Comparison of ENCODE assay signal across 13 cellular contexts in genomic region chr16:82748026-82748425, GRCh38.
DNase-seq lines count a peak whose midpoint lies in the region; ATAC-seq, FAIRE-seq and TF ChIP-seq lines count a peak whose summit lies in the region.
"Had no signal": no experiment of that assay in that cellular context is flagged by ENCODE, and none has a peak within 500 bp of the region (broad histone marks: within the 10 kb centered on the region; RNA-seq: fewer than 3 reads in every experiment).

No MANE protein-coding gene starts in this region.

- ATAC-seq in gastroesophageal sphincter = no peak

- 33 to 46% methylated on average over 2 to 5 of the region's 5 CpGs for WGBS in gastroesophageal sphincter (ENCODE audit: low coverage in 1 of 2), 2 donors

- H3K4me3 ChIP-seq in brain microvascular endothelial cell (ENCODE audit: low read depth, low read length) (no peak overlapping the region), kidney (ENCODE audit: low read length in 2 of 2) (peak overlapping the region in 1 of 2 donors; percentile 1), gastroesophageal sphincter (no peak overlapping the region)
- H3K4me3 ChIP-seq: SK-N-MC, smooth muscle cell had no signal

- H3K27ac ChIP-seq in brain microvascular endothelial cell (no peak overlapping the region), kidney (ENCODE audit: low read depth in 2 of 2, low read length in 2 of 2) (peak overlapping the region in 1 of 2 donors; percentile 14), gastroesophageal sphincter (no peak overlapping the region)
- H3K27ac ChIP-seq: SK-N-MC had no signal

- no peaks in the 10 kb centered on the region for H3K4me1 Mint-ChIP-seq in type B pancreatic cell (ENCODE audit: unreplicated experiment)
- H3K4me1 Mint-ChIP-seq: activated naive CD4-positive, alpha-beta T cell treated with anti-CD3 and anti-CD28 coated beads, Interleukin-2, amount 50 U/mL, for 24 hours; CD14-positive monocyte had no signal

- H3K4me3 Mint-ChIP-seq in type B pancreatic cell = no peak overlapping the region
- H3K4me3 Mint-ChIP-seq: activated naive CD4-positive, alpha-beta T cell treated with anti-CD3 and anti-CD28 coated beads, Interleukin-2, amount 50 U/mL, for 24 hours; CD14-positive monocyte had no signal

- no peak for FAIRE-seq in kidney (lab: Jason Lieb, UNC)

- H3K36me3 Mint-ChIP-seq in type B pancreatic cell = no peaks in the 10 kb centered on the region
- H3K36me3 Mint-ChIP-seq: activated naive CD4-positive, alpha-beta T cell treated with anti-CD3 and anti-CD28 coated beads, Interleukin-2, amount 50 U/mL, for 24 hours; CD14-positive monocyte had no signal

- H3K27me3 Mint-ChIP-seq in type B pancreatic cell = peaks cover 3% of the 10 kb centered on the region

- DNase-seq in A172 (ENCODE audit: low spot score) (peak; percentile 62), HCEC 1CT (peak; percentile 75), brain microvascular endothelial cell (peak; percentile 65), kidney (no peak), NCI-H2107 (lab: John Stamatoyannopoulos, UW) (no peak), type B pancreatic cell (ENCODE audit: extremely low spot score, unreplicated experiment) (no peak)
- DNase-seq in effector CD4-positive, alpha-beta T cell = no peak
- DNase-seq: midbrain had no signal

- no peak for TF ChIP-seq POLR2A in gastroesophageal sphincter (IDR thresholded peaks at IDR 0.05)

- no peak overlapping the region for H3K9ac ChIP-seq in kidney (ENCODE audit: low read length in 2 of 2)

- intact Hi-C loops in kidney (cut with DNase I) = no loop called here

- peaks cover 0 to 10% of the 10 kb centered on the region in 2 donors for H3K4me1 ChIP-seq in kidney (ENCODE audit: control insufficient read depth in 1 of 2, insufficient read depth in 1 of 2, low read depth in 1 of 2, low read length in 2 of 2)
- H3K4me1 ChIP-seq in gastroesophageal sphincter = no peaks in the 10 kb centered on the region

- H3K9me3 Mint-ChIP-seq in type B pancreatic cell = no peaks in the 10 kb centered on the region
- H3K9me3 Mint-ChIP-seq: activated naive CD4-positive, alpha-beta T cell treated with anti-CD3 and anti-CD28 coated beads, Interleukin-2, amount 50 U/mL, for 24 hours; CD14-positive monocyte had no signal

- H3K36me3 ChIP-seq in brain microvascular endothelial cell (replicated peaks) (no peaks in the 10 kb centered on the region), kidney (ENCODE audit: control insufficient read depth in 1 of 2, insufficient read depth in 2 of 2, low read length in 2 of 2) (no peaks in the 10 kb centered on the region), gastroesophageal sphincter (no peaks in the 10 kb centered on the region)

- H3K9me3 ChIP-seq in kidney (ENCODE audit: control insufficient read depth in 1 of 2, low read length in 2 of 2) (no peaks in the 10 kb centered on the region), gastroesophageal sphincter (no peaks in the 10 kb centered on the region)

- in situ Hi-C loops in brain microvascular endothelial cell (cut with HindIII; ENCODE audit: low pct_ligation_motif_present, low sequenced_read_pairs) = no loop called here

- H3K27ac Mint-ChIP-seq in type B pancreatic cell = no peak overlapping the region
- H3K27ac Mint-ChIP-seq: activated naive CD4-positive, alpha-beta T cell treated with anti-CD3 and anti-CD28 coated beads, Interleukin-2, amount 50 U/mL, for 24 hours; CD14-positive monocyte had no signal

- TF ChIP-seq CTCF in brain microvascular endothelial cell (IDR thresholded peaks at IDR 0.05; ENCODE audit: low read depth, low read length, missing control alignments) (peak; percentile 43), kidney (IDR thresholded peaks at IDR 0.05; ENCODE audit: borderline replicate concordance, extremely low read depth, insufficient read depth) (peak; percentile 11), type B pancreatic cell (conservative IDR thresholded peaks at IDR 0.05) (no peak), gastroesophageal sphincter (IDR thresholded peaks at IDR 0.05) (peak in 1 of 4 experiments; percentile 15)

- TF ChIP-seq EP300 in gastroesophageal sphincter (IDR thresholded peaks at IDR 0.05) = no peak

- no peaks in the 10 kb centered on the region for H3K27me3 ChIP-seq in brain microvascular endothelial cell (replicated peaks)
- peaks cover 3% of the 10 kb centered on the region for H3K27me3 ChIP-seq in gastroesophageal sphincter

Comparison
In these comparisons a context has a peak if more than half of its experiments do, and no peak if none do; other contexts are left out.
1. DNase-seq: peak in A172 (single experiment), HCEC 1CT (single experiment) and brain microvascular endothelial cell (single experiment); none in kidney (single experiment), NCI-H2107 (single experiment), type B pancreatic cell (single experiment) and effector CD4-positive, alpha-beta T cell (single experiment).